ENCODE assay signal across 16 cellular contexts in genomic region chr15:74893627-74894026, GRCh38. TPM values are rescaled to one million over a fixed set of nuclear protein-coding genes. Genes with fewer than 3 reads are reported as not detected.
DNase-seq lines count a peak whose midpoint lies in the region; ATAC-seq, FAIRE-seq and TF ChIP-seq lines count a peak whose summit lies in the region.
"Had no signal": no experiment of that assay in that cellular context is flagged by ENCODE, and none has a peak within 500 bp of the region (broad histone marks: within the 10 kb centered on the region; RNA-seq: fewer than 3 reads in every experiment).

No MANE protein-coding gene starts in this region.

- in situ Hi-C loops in GM12878 (cut with MboI), result no loop called here

- TF ChIP-seq CTCF in GM12878 (IDR thresholded peaks at IDR 0.05 in 2 of 3, conservative IDR thresholded peaks at IDR 0.05 in 1 of 3; ENCODE audit: control insufficient read depth in 2 of 3, extremely low read depth in 1 of 3, insufficient read depth in 1 of 3, low read depth in 3 of 3, low read length in 3 of 3) (no peak), neural progenitor cell (IDR thresholded peaks at IDR 0.05) (no peak), testis (IDR thresholded peaks at IDR 0.05) (no peak)

- H3K27me3 Mint-ChIP-seq in neural progenitor cell (ENCODE audit: insufficient read depth, low read depth), result peaks cover 4% of the 10 kb centered on the region

- SMC1A ChIA-PET in GM12878 (lab: Charles Lee; ENCODE audit: uncharacterized antibody, unreplicated experiment), result interaction anchor here (0.6 to 1.1 kb wide), 2 partner anchors 8 to 17 kb away, joined by 3 read pairs; no protein-coding TSS in a partner anchor

- H2AFZ ChIP-seq in GM12878 (ENCODE audit: control insufficient read depth, low read depth, low read length), result no peak overlapping the region
- no peak overlapping the region for H2AFZ ChIP-seq in neural progenitor cell (replicated peaks)
- H2AFZ ChIP-seq: parathyroid adenoma had no signal

- H3K36me3 Mint-ChIP-seq in neural progenitor cell, result peaks cover 14% of the 10 kb centered on the region

- H3K36me3 ChIP-seq in GM12878 (ENCODE audit: control insufficient read depth in 2 of 2, insufficient read depth in 2 of 2, low read length in 1 of 2) (peaks cover 0 to 10% of the 10 kb centered on the region in 2 experiments), neural progenitor cell (no peaks in the 10 kb centered on the region), testis (ENCODE audit: low read depth, missing control alignments) (no peaks in the 10 kb centered on the region)

- peaks cover 18% of the 10 kb centered on the region for H3K4me1 Mint-ChIP-seq in neural progenitor cell

- DNase-seq in activated naive CD4-positive, alpha-beta T cell treated with Interleukin-2 at 50 U/mL for 16 hours, result peak; percentile 9
- no peak for DNase-seq in activated naive CD4-positive, alpha-beta T cell treated with anti-CD3 and anti-CD28 coated beads, Interleukin-2, amount 50 U/mL, for 16 hours
- DNase-seq in T-helper 1 cell (peak in 3 of 5 donors; percentile 23 to 84 (median 38)), GM12878 (ENCODE audit: low read depth, low spot score) (no peak), neural progenitor cell (ENCODE audit: low spot score) (no peak), testis (no peak)
- no peak for DNase-seq in stimulated activated CD8-positive, alpha-beta memory T cell treated with anti-CD3 and anti-CD28 coated beads, Interleukin-4, amount 100 ng/mL, for 48 hours
- DNase-seq: brain microvascular endothelial cell, dorsolateral prefrontal cortex, hippocampal formation, NCI-H2029, NCI-H526, small intestine had no signal

- no peak for TF ChIP-seq EP300 in GM12878 (IDR thresholded peaks at IDR 0.05; ENCODE audit: borderline replicate concordance in 1 of 2, control insufficient read depth in 1 of 2, low read depth in 2 of 2, low read length in 2 of 2)

- peaks cover 13% of the 10 kb centered on the region for H3F3A ChIP-seq in neural progenitor cell (ENCODE audit: low read depth)

- no peak overlapping the region for H3K4me3 ChIP-seq in GM12878
- no peak overlapping the region for H3K4me3 ChIP-seq in neural progenitor cell
- no peak overlapping the region for H3K4me3 ChIP-seq in testis
- H3K4me3 ChIP-seq: dorsolateral prefrontal cortex had no signal

- no peak overlapping the region for H3K9ac ChIP-seq in GM12878 (ENCODE audit: control insufficient read depth, insufficient read depth, low read length)
- H3K9ac ChIP-seq in neural progenitor cell, result no peak overlapping the region
- H3K9ac ChIP-seq: parathyroid adenoma had no signal

- H3K4me2 ChIP-seq in GM12878 (ENCODE audit: control insufficient read depth, insufficient read depth) (0 out of 2 replicates have a peak overlapping the region, but pooled peaks have one; percentile 41), neural progenitor cell (no peak overlapping the region)

- peak; percentile 5; the same call in 1 of the 3 replicates for ATAC-seq in GM12878
- no peak for ATAC-seq in HG02623 (IDR thresholded peaks at IDR 0.05; ENCODE audit: unreplicated experiment)
- ATAC-seq: Panc1 had no signal

- no peak for FAIRE-seq in GM12878 (lab: Jason Lieb, UNC)
- FAIRE-seq: small intestine had no signal

- POLR2A ChIA-PET in GM12878 (lab: Charles Lee), result interaction anchor here (0.6 to 2.1 kb wide), 5 partner anchors 10 to 23 kb away, joined by 3 to 7 read pairs (median 3); no protein-coding TSS in a partner anchor

- no peak overlapping the region for H3K27ac Mint-ChIP-seq in neural progenitor cell

- H3K4me1 ChIP-seq in GM12878 (ENCODE audit: control insufficient read depth, insufficient read depth, low read length), result peaks cover 25% of the 10 kb centered on the region
- peaks cover 5% of the 10 kb centered on the region for H3K4me1 ChIP-seq in neural progenitor cell
- H3K4me1 ChIP-seq in testis, result peaks cover 10% of the 10 kb centered on the region
- H3K4me1 ChIP-seq: parathyroid adenoma had no signal

- H3K27me3 ChIP-seq in GM12878 (replicated peaks in 1 of 2; ENCODE audit: control insufficient read depth in 2 of 2, insufficient read depth in 2 of 2, low read length in 1 of 2) (no peaks in the 10 kb centered on the region), neural progenitor cell (peaks cover 4% of the 10 kb centered on the region), testis (no peaks in the 10 kb centered on the region)
- H3K27me3 ChIP-seq: brain microvascular endothelial cell, dorsolateral prefrontal cortex had no signal

- WGBS in GM12878 (ENCODE audit: insufficient coverage, insufficient replicate concordance, low lambda C conversion rate, missing lambda C conversion rate), result 2% methylated on average over 3 of the region's 3 CpGs
- 87 to 94% methylated on average over 3 of the region's 3 CpGs for WGBS in testis, 2 donors

- RAD21 ChIA-PET in GM12878 (lab: Charles Lee; ENCODE audit: unreplicated experiment), result no interaction called here

- no peak for TF ChIP-seq RAD21 in GM12878 (IDR thresholded peaks at IDR 0.05; ENCODE audit: insufficient read depth, low read depth, low read length)

- no peaks in the 10 kb centered on the region for H3K9me3 Mint-ChIP-seq in neural progenitor cell

- H3K27ac ChIP-seq in GM12878 (ENCODE audit: control insufficient read depth, insufficient read depth), result peak overlapping the region; percentile 2; the same call in 1 of the 2 replicates
- H3K27ac ChIP-seq in neural progenitor cell, result no peak overlapping the region
- no peak overlapping the region for H3K27ac ChIP-seq in testis
- H3K27ac ChIP-seq: brain microvascular endothelial cell, dorsolateral prefrontal cortex, parathyroid adenoma had no signal

- no peaks in the 10 kb centered on the region for H3K9me3 ChIP-seq in GM12878 (replicated peaks; ENCODE audit: control insufficient read depth, insufficient read depth, low read length)
- H3K9me3 ChIP-seq in neural progenitor cell (ENCODE audit: low read depth), result no peaks in the 10 kb centered on the region
- no peaks in the 10 kb centered on the region for H3K9me3 ChIP-seq in testis

- H3K79me2 ChIP-seq in GM12878 (ENCODE audit: control insufficient read depth, insufficient read depth, low read length) (peaks cover 12% of the 10 kb centered on the region), neural progenitor cell (ENCODE audit: low read depth) (peaks cover 12% of the 10 kb centered on the region)
- H3K79me2 ChIP-seq: parathyroid adenoma had no signal

- no TSS peak for BruUV-seq in GM12878 (replicated peaks; lab: Mats Ljungman, UMichigan)

- CTCF ChIA-PET in GM12878 (lab: Yijun Ruan, JAX), result interaction anchor here (0.8 kb wide), 1 partner anchor 9 kb away, joined by 3 read pairs; no protein-coding TSS in a partner anchor

- H4K20me1 ChIP-seq in GM12878 (ENCODE audit: control insufficient read depth, insufficient read depth), result no peaks in the 10 kb centered on the region
- H4K20me1 ChIP-seq in neural progenitor cell (ENCODE audit: low read depth), result no peaks in the 10 kb centered on the region

- peak overlapping the region; percentile 12 for H3K4me3 Mint-ChIP-seq in neural progenitor cell

- intact Hi-C loops in GM12878 (cut with micrococcal nuclease; ENCODE audit: unreplicated experiment), result no loop called here
- intact Hi-C loops in testis (cut with DNase I; ENCODE audit: low total_unique reads), result no loop called here

- TF ChIP-seq POLR2A in GM12878 (IDR thresholded peaks at IDR 0.05; ENCODE audit: low read depth, low read length) (no peak), testis (IDR thresholded peaks at IDR 0.05) (no peak)

RNA-seq across cellular contexts. Expression of gene MPI, which starts 3.8 kb away (rescaled TPM):
- 139 and 141 TPM in 2 replicates for total RNA-seq in GM12878 (2013; cell fraction: nucleolus; rRNA removed)
- 48.9 and 52.6 TPM in 2 replicates for total RNA-seq in GM12878 (2014; rRNA removed)
- total RNA-seq in GM12878 (2014; rRNA removed; fragmentation: Illumina TruSeq; extraction: Trizol), result 35.2 and 36.2 TPM in 2 replicates
- 41.6 and 44.6 TPM in 2 replicates for total RNA-seq in GM12878 (2021)
- polyA plus RNA-seq in GM12878 (2011; ENCODE audit: low read depth), result 63.8 TPM
- polyA plus RNA-seq in GM12878 (2011; rRNA removed), result 33.5 and 68.6 TPM in 2 replicates
- 86.2 and 120 TPM in 2 replicates for polyA plus RNA-seq in GM12878 (2011; cell fraction: cytosol; rRNA removed)
- polyA plus RNA-seq in GM12878 (2011; cell fraction: nucleus; rRNA removed), result 128 and 213 TPM in 2 replicates
- polyA plus RNA-seq in GM12878 (2012), result 91.5 and 97.0 TPM in 2 replicates
- 51.8 and 93.9 TPM in 2 replicates for polyA plus RNA-seq in GM12878 (2014; fragmentation: Illumina TruSeq; extraction: Trizol)
- 10 to 100 TPM; 38.3 to 43.6 TPM for polyA plus RNA-seq in GM12878 (2014; fragmentation: Nextera tagmentation; extraction: Ambion mirVana)
- 48.6 and 49.8 TPM in 2 replicates for polyA plus RNA-seq in GM12878 (2014; rRNA removed)
- 10 to 100 TPM; 35.6 to 43.1 TPM for polyA plus RNA-seq in GM12878 (2016; fragmentation: Nextera tagmentation; extraction: Ambion mirVana)
- polyA minus RNA-seq in GM12878 (2011; rRNA and poly(A)+ RNA removed), result 77.2 and 93.3 TPM in 2 replicates
- polyA minus RNA-seq in GM12878 (2011; cell fraction: cytosol; rRNA and poly(A)+ RNA removed), result 13.1 and 20.6 TPM in 2 replicates
- 61.1 and 79.2 TPM in 2 replicates for polyA minus RNA-seq in GM12878 (2011; cell fraction: nucleus; rRNA and poly(A)+ RNA removed)
- 77.7 and 106 TPM in 2 replicates for total RNA-seq in neural progenitor cell (ENCODE audit: low replicate concordance)
- 10 to 100 TPM; 65.4 to 78.1 TPM for total RNA-seq in testis
- polyA plus RNA-seq in testis (ENCODE audit: insufficient read depth, low read depth, low replicate concordance), result 92.6 TPM

RNA-seq across cellular contexts. Expression of gene FAM219B, which starts 13.0 kb away (rescaled TPM):
- 71.1 and 78.1 TPM in 2 replicates for total RNA-seq in GM12878 (2013; cell fraction: nucleolus; rRNA removed)
- 37.1 and 39.5 TPM in 2 replicates for total RNA-seq in GM12878 (2014; rRNA removed)
- total RNA-seq in GM12878 (2014; rRNA removed; fragmentation: Illumina TruSeq; extraction: Trizol), result 23.7 and 26.4 TPM in 2 replicates
- total RNA-seq in GM12878 (2021), result 41.6 and 53.2 TPM in 2 replicates
- 68.3 TPM for polyA plus RNA-seq in GM12878 (2011; ENCODE audit: low read depth)
- 32.3 and 40.9 TPM in 2 replicates for polyA plus RNA-seq in GM12878 (2011; rRNA removed)
- polyA plus RNA-seq in GM12878 (2011; cell fraction: cytosol; rRNA removed), result 39.2 and 40.6 TPM in 2 replicates
- polyA plus RNA-seq in GM12878 (2011; cell fraction: nucleus; rRNA removed), result 135 and 193 TPM in 2 replicates
- polyA plus RNA-seq in GM12878 (2012), result 23.5 and 35.7 TPM in 2 replicates
- polyA plus RNA-seq in GM12878 (2014; fragmentation: Illumina TruSeq; extraction: Trizol), result 30.5 and 41.6 TPM in 2 replicates
- 1 to 10 TPM; 7.6 to 8.9 TPM for polyA plus RNA-seq in GM12878 (2014; fragmentation: Nextera tagmentation; extraction: Ambion mirVana)
- polyA plus RNA-seq in GM12878 (2014; rRNA removed), result 43.2 and 46.6 TPM in 2 replicates
- 10 to 100 TPM; 24.2 to 28.2 TPM for polyA plus RNA-seq in GM12878 (2016; fragmentation: Nextera tagmentation; extraction: Ambion mirVana)
- 21.2 and 29.3 TPM in 2 replicates for polyA minus RNA-seq in GM12878 (2011; rRNA and poly(A)+ RNA removed)
- polyA minus RNA-seq in GM12878 (2011; cell fraction: cytosol; rRNA and poly(A)+ RNA removed), result 9.9 and 10.2 TPM in 2 replicates
- polyA minus RNA-seq in GM12878 (2011; cell fraction: nucleus; rRNA and poly(A)+ RNA removed), result 20.4 and 25.0 TPM in 2 replicates
- total RNA-seq in neural progenitor cell (ENCODE audit: low replicate concordance), result 120 and 124 TPM in 2 replicates
- 10 to 100 TPM; 40.2 to 40.6 TPM for total RNA-seq in testis
- polyA plus RNA-seq in testis (ENCODE audit: insufficient read depth, low read depth, low replicate concordance), result 32.6 TPM

RNA-seq across cellular contexts. Expression of gene SCAMP2, which starts 20.5 kb away (rescaled TPM):
- total RNA-seq in GM12878 (2013; cell fraction: nucleolus; rRNA removed), result 61.5 and 62.7 TPM in 2 replicates
- total RNA-seq in GM12878 (2014; rRNA removed) (51.2 and 54.8 TPM in 2 replicates), GM12878 (2014; rRNA removed; fragmentation: Illumina TruSeq; extraction: Trizol) (33.4 and 34.2 TPM in 2 replicates), GM12878 (2021) (98.5 and 101 TPM in 2 replicates), neural progenitor cell (ENCODE audit: low replicate concordance) (19.4 and 44.5 TPM in 2 replicates), testis (100 to 1,000 TPM in 1 of 2 donors, 10 to 100 TPM in 1; 94.8 to 103 TPM)
- 45.6 TPM for polyA plus RNA-seq in GM12878 (2011; ENCODE audit: low read depth)
- polyA plus RNA-seq in GM12878 (2011; rRNA removed) (30.8 and 117 TPM in 2 replicates), GM12878 (2014; fragmentation: Illumina TruSeq; extraction: Trizol) (112 and 114 TPM in 2 replicates), GM12878 (2014; fragmentation: Nextera tagmentation; extraction: Ambion mirVana) (10 to 100 TPM; 10.9 to 22.5 TPM), GM12878 (2014; rRNA removed) (98.4 and 118 TPM in 2 replicates), GM12878 (2016; fragmentation: Nextera tagmentation; extraction: Ambion mirVana) (100 to 1,000 TPM; 156 to 158 TPM), testis (ENCODE audit: insufficient read depth, low read depth, low replicate concordance) (130 TPM)
- polyA plus RNA-seq in GM12878 (2011; cell fraction: cytosol; rRNA removed), result 93.5 and 127 TPM in 2 replicates
- polyA plus RNA-seq in GM12878 (2011; cell fraction: nucleus; rRNA removed), result 94.2 and 105 TPM in 2 replicates
- 80.2 and 83.4 TPM in 2 replicates for polyA plus RNA-seq in GM12878 (2012)
- 106 and 111 TPM in 2 replicates for polyA minus RNA-seq in GM12878 (2011; rRNA and poly(A)+ RNA removed)
- polyA minus RNA-seq in GM12878 (2011; cell fraction: cytosol; rRNA and poly(A)+ RNA removed), result 42.9 and 46.9 TPM in 2 replicates
- 23.8 and 33.4 TPM in 2 replicates for polyA minus RNA-seq in GM12878 (2011; cell fraction: nucleus; rRNA and poly(A)+ RNA removed)

RNA-seq across cellular contexts. Expression of gene COX5A, which starts 44.2 kb away (rescaled TPM):
- total RNA-seq in GM12878 (2013; cell fraction: nucleolus; rRNA removed), result 19.8 and 20.4 TPM in 2 replicates
- total RNA-seq in GM12878 (2014; rRNA removed), result 143 and 156 TPM in 2 replicates
- 316 and 330 TPM in 2 replicates for total RNA-seq in GM12878 (2014; rRNA removed; fragmentation: Illumina TruSeq; extraction: Trizol)
- total RNA-seq in GM12878 (2021), result 420 and 445 TPM in 2 replicates
- 231 TPM for polyA plus RNA-seq in GM12878 (2011; ENCODE audit: low read depth)
- 365 and 451 TPM in 2 replicates for polyA plus RNA-seq in GM12878 (2011; rRNA removed)
- polyA plus RNA-seq in GM12878 (2011; cell fraction: cytosol; rRNA removed), result 285 and 309 TPM in 2 replicates
- polyA plus RNA-seq in GM12878 (2011; cell fraction: nucleus; rRNA removed), result 272 and 315 TPM in 2 replicates
- polyA plus RNA-seq in GM12878 (2012), result 619 and 621 TPM in 2 replicates
- 367 and 459 TPM in 2 replicates for polyA plus RNA-seq in GM12878 (2014; fragmentation: Illumina TruSeq; extraction: Trizol)
- 100 to 1,000 TPM in 1 of 2 experiments, 10 to 100 TPM in 1; 84.5 to 350 TPM for polyA plus RNA-seq in GM12878 (2014; fragmentation: Nextera tagmentation; extraction: Ambion mirVana)
- 421 and 474 TPM in 2 replicates for polyA plus RNA-seq in GM12878 (2014; rRNA removed)
- polyA plus RNA-seq in GM12878 (2016; fragmentation: Nextera tagmentation; extraction: Ambion mirVana), result 1,000 to 10,000 TPM; 1,175 to 1,218 TPM
- 58.5 and 111 TPM in 2 replicates for polyA minus RNA-seq in GM12878 (2011; rRNA and poly(A)+ RNA removed)
- 92.9 and 123 TPM in 2 replicates for polyA minus RNA-seq in GM12878 (2011; cell fraction: cytosol; rRNA and poly(A)+ RNA removed)
- polyA minus RNA-seq in GM12878 (2011; cell fraction: nucleus; rRNA and poly(A)+ RNA removed), result 23.3 and 36.7 TPM in 2 replicates
- total RNA-seq in neural progenitor cell (ENCODE audit: low replicate concordance), result 144 and 200 TPM in 2 replicates
- total RNA-seq in testis, result 100 to 1,000 TPM in 1 of 2 donors, 10 to 100 TPM in 1; 77.4 to 107 TPM
- 426 TPM for polyA plus RNA-seq in testis (ENCODE audit: insufficient read depth, low read depth, low replicate concordance)

RNA-seq across cellular contexts. Expression of gene ULK3, which starts 50.7 kb away (rescaled TPM):
- total RNA-seq in GM12878 (2013; cell fraction: nucleolus; rRNA removed), result 50.6 and 54.0 TPM in 2 replicates
- total RNA-seq in GM12878 (2014; rRNA removed) (28.2 and 29.4 TPM in 2 replicates), GM12878 (2014; rRNA removed; fragmentation: Illumina TruSeq; extraction: Trizol) (12.3 and 14.1 TPM in 2 replicates), GM12878 (2021) (27.8 and 31.9 TPM in 2 replicates), neural progenitor cell (ENCODE audit: low replicate concordance) (22.7 and 37.4 TPM in 2 replicates), testis (10 to 100 TPM; 68.2 to 78.5 TPM)
- polyA plus RNA-seq in GM12878 (2011; ENCODE audit: low read depth), result 10.4 TPM
- polyA plus RNA-seq in GM12878 (2011; rRNA removed) (29.7 and 38.8 TPM in 2 replicates), GM12878 (2014; fragmentation: Illumina TruSeq; extraction: Trizol) (19.9 and 25.4 TPM in 2 replicates), GM12878 (2014; fragmentation: Nextera tagmentation; extraction: Ambion mirVana) (1 to 10 TPM in 1 of 2 experiments, under 1 TPM in 1; 0.64 to 1.4 TPM), GM12878 (2014; rRNA removed) (35.3 and 38.9 TPM in 2 replicates), GM12878 (2016; fragmentation: Nextera tagmentation; extraction: Ambion mirVana) (10 to 100 TPM; 26.2 to 28.1 TPM), testis (ENCODE audit: insufficient read depth, low read depth, low replicate concordance) (27.0 TPM)
- 35.0 and 41.0 TPM in 2 replicates for polyA plus RNA-seq in GM12878 (2011; cell fraction: cytosol; rRNA removed)
- polyA plus RNA-seq in GM12878 (2011; cell fraction: nucleus; rRNA removed), result 214 and 258 TPM in 2 replicates
- polyA plus RNA-seq in GM12878 (2012), result 15.2 and 22.4 TPM in 2 replicates
- polyA minus RNA-seq in GM12878 (2011; rRNA and poly(A)+ RNA removed), result 19.2 and 19.5 TPM in 2 replicates
- polyA minus RNA-seq in GM12878 (2011; cell fraction: cytosol; rRNA and poly(A)+ RNA removed), result 6.1 and 9.3 TPM in 2 replicates
- polyA minus RNA-seq in GM12878 (2011; cell fraction: nucleus; rRNA and poly(A)+ RNA removed), result 21.8 and 23.7 TPM in 2 replicates

Comparison
In these comparisons a context has a peak if more than half of its experiments do, and no peak if none do; other contexts are left out.
1. DNase-seq: peak in activated naive CD4-positive, alpha-beta T cell treated with Interleukin-2 at 50 U/mL for 16 hours (single experiment) and T-helper 1 cell (3 of 5); none in activated naive CD4-positive, alpha-beta T cell treated with anti-CD3 and anti-CD28 coated beads, Interleukin-2, amount 50 U/mL, for 16 hours (single experiment), GM12878 (single experiment), neural progenitor cell (single experiment), testis (single experiment) and stimulated activated CD8-positive, alpha-beta memory T cell treated with anti-CD3 and anti-CD28 coated beads, Interleukin-4, amount 100 ng/mL, for 48 hours (single experiment).